Comparison of ENCODE assay signal across 12 cellular contexts in the genomic region with DNA sequence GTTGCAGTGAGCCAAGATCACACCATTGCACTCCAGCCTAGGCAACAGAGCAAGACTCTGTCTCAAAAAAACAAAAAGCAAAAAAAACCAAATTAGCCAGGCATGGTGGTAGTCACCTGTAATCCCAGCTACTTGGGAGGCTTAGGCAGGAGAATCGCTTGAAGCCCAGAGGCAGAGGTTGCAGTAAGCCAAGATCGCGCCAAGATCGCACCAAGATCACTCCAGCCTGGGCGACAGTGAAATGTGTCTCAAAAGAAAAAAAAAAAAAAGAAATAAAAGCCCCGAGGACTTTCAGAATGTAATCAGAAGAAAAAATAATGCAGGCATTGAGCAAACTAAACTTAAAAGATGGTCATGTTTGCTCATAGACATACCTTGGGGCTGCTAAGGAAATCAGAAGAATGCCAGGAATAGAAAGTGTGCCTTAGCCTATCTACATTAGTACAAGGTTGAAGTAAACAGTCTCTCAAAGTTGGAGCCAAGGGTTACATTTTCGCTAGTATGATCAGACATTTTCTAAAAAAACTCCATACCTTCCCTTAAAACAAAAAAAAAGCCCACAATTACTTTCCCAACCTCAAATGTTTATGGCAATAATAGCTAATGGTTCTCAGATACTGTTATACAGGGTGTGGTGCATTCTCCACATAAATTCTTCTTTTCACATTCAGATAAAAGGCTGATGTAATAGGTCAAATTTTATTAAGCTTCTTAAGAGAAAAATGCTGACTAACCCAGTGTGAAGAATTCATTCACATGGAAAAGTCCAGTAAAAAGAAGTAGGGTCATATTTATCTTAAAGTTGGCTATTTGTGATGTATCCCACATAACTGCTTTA. TPM values are rescaled to one million over a fixed set of nuclear protein-coding genes. Genes with fewer than 3 reads are reported as not detected.
DNase-seq lines count a peak whose midpoint lies in the region; ATAC-seq and TF ChIP-seq lines count a peak whose summit lies in the region.
"Had no signal": no experiment of that assay in that cellular context is flagged by ENCODE, and none has a peak within 500 bp of the region (broad histone marks: within the 10 kb centered on the region; RNA-seq: fewer than 3 reads in every experiment).

No MANE protein-coding gene starts in this region.

- no peaks in the 10 kb centered on the region for H4K20me1 ChIP-seq in smooth muscle cell (ENCODE audit: low read depth)

- H3K27me3 ChIP-seq in adrenal gland = no peaks in the 10 kb centered on the region
- no peaks in the 10 kb centered on the region for H3K27me3 ChIP-seq in smooth muscle cell (ENCODE audit: low read depth)

- peak in 1 of 2 donors; percentile 31 for TF ChIP-seq POLR2A in adrenal gland (IDR thresholded peaks at IDR 0.05)

- DNase-seq in GM03348 (ENCODE audit: low spot score) (peak; percentile 64), adrenal gland (no peak), glomerular visceral epithelial cell (ENCODE audit: extremely low spot score) (peak; percentile 7), smooth muscle cell (lab: John Stamatoyannopoulos, UW; ENCODE audit: unreplicated experiment) (no peak), natural killer cell (no peak), left colon (no peak)
- DNase-seq in activated CD4-positive, alpha-beta memory T cell treated with anti-CD3 and anti-CD28 coated beads, Interleukin-2, amount 10 ng/mL, durations not matched to agents 7 days and 5 days = no peak
- DNase-seq: effector memory CD8-positive, alpha-beta T cell; immature natural killer cell; NCI-H345; posterior cingulate gyrus had no signal

- no peaks in the 10 kb centered on the region for H3K4me1 Mint-ChIP-seq in natural killer cell
- no peaks in the 10 kb centered on the region for H3K4me1 Mint-ChIP-seq in activated CD4-positive, alpha-beta memory T cell treated with anti-CD3 and anti-CD28 coated beads, Interleukin-2, amount 10 ng/mL, durations not matched to agents 7 days and 5 days
- H3K4me1 Mint-ChIP-seq: immature natural killer cell had no signal

- POLR2A ChIA-PET in activated CD4-positive, alpha-beta memory T cell treated with anti-CD3 and anti-CD28 coated beads, Interleukin-2, amount 10 ng/mL, durations not matched to agents 7 days and 5 days (lab: Charles Lee) = no interaction called here

- no peaks in the 10 kb centered on the region for H3F3A ChIP-seq in smooth muscle cell (ENCODE audit: low read depth)

- intact Hi-C loops in adrenal gland (cut with DNase I) = no loop called here
- intact Hi-C loops in natural killer cell (cut with micrococcal nuclease) = no loop called here
- intact Hi-C loops in left colon (cut with DNase I, micrococcal nuclease) = no loop called here

- H3K4me3 ChIP-seq in adrenal gland (no peak overlapping the region), smooth muscle cell (no peak overlapping the region)

- H3K9ac ChIP-seq in smooth muscle cell (ENCODE audit: low read depth) = no peak overlapping the region

- H3K36me3 ChIP-seq in adrenal gland (replicated peaks in 1 of 2) (no peaks in the 10 kb centered on the region), smooth muscle cell (ENCODE audit: low read depth) (peaks cover 9% of the 10 kb centered on the region)

- no peak for TF ChIP-seq CTCF in adrenal gland (IDR thresholded peaks at IDR 0.05)
- TF ChIP-seq CTCF in smooth muscle cell (IDR thresholded peaks at IDR 0.05; ENCODE audit: borderline replicate concordance, insufficient read depth, poor library complexity, severe bottlenecking) = no peak
- TF ChIP-seq CTCF in natural killer cell (IDR thresholded peaks at IDR 0.05) = no peak

- H2AFZ ChIP-seq in smooth muscle cell (ENCODE audit: low read depth) = no peak overlapping the region

- peak overlapping the region; percentile 22 to 77 (median 66) for H3K27ac ChIP-seq in adrenal gland
- peak overlapping the region; percentile 71 for H3K27ac ChIP-seq in smooth muscle cell (ENCODE audit: low read depth)

- H3K4me1 ChIP-seq in adrenal gland (replicated peaks in 1 of 2) = peaks cover 14% of the 10 kb centered on the region in 2 donors
- H3K4me1 ChIP-seq in smooth muscle cell (ENCODE audit: low read depth) = no peaks in the 10 kb centered on the region

- H3K9me3 ChIP-seq in adrenal gland (replicated peaks in 1 of 3) (no peaks in the 10 kb centered on the region), smooth muscle cell (replicated peaks; ENCODE audit: low read depth) (no peaks in the 10 kb centered on the region)

- ATAC-seq in natural killer cell = no peak
- no peak for ATAC-seq in left colon
- ATAC-seq in HG02973 (IDR thresholded peaks at IDR 0.05; ENCODE audit: unreplicated experiment) = no peak
- ATAC-seq: effector memory CD8-positive, alpha-beta T cell had no signal

- 67 to 82% (median 76%) methylated on average over 7 of the region's 7 CpGs for WGBS in adrenal gland, 4 donors
- 86% methylated on average over 7 of the region's 7 CpGs for WGBS in smooth muscle cell (ENCODE audit: low lambda C conversion rate)

- no peak overlapping the region for H3K27ac Mint-ChIP-seq in natural killer cell
- no peak overlapping the region for H3K27ac Mint-ChIP-seq in activated CD4-positive, alpha-beta memory T cell treated with anti-CD3 and anti-CD28 coated beads, Interleukin-2, amount 10 ng/mL, durations not matched to agents 7 days and 5 days
- H3K27ac Mint-ChIP-seq: effector memory CD8-positive, alpha-beta T cell; immature natural killer cell had no signal

- no peaks in the 10 kb centered on the region for H3K9me3 Mint-ChIP-seq in natural killer cell
- H3K9me3 Mint-ChIP-seq in activated CD4-positive, alpha-beta memory T cell treated with anti-CD3 and anti-CD28 coated beads, Interleukin-2, amount 10 ng/mL, durations not matched to agents 7 days and 5 days = no peaks in the 10 kb centered on the region
- H3K9me3 Mint-ChIP-seq: effector memory CD8-positive, alpha-beta T cell; immature natural killer cell had no signal

- no peaks in the 10 kb centered on the region for H3K79me2 ChIP-seq in smooth muscle cell (ENCODE audit: low read depth)

- CTCF ChIA-PET in activated CD4-positive, alpha-beta memory T cell treated with anti-CD3 and anti-CD28 coated beads, Interleukin-2, amount 10 ng/mL, durations not matched to agents 7 days and 5 days (lab: Charles Lee) = no interaction called here

- no peaks in the 10 kb centered on the region for H3K36me3 Mint-ChIP-seq in natural killer cell
- H3K36me3 Mint-ChIP-seq in activated CD4-positive, alpha-beta memory T cell treated with anti-CD3 and anti-CD28 coated beads, Interleukin-2, amount 10 ng/mL, durations not matched to agents 7 days and 5 days (ENCODE audit: low read depth) = peaks cover 7% of the 10 kb centered on the region

- H3K4me2 ChIP-seq in smooth muscle cell = peak overlapping the region; percentile 62

- H3K27me3 Mint-ChIP-seq in natural killer cell (ENCODE audit: low read depth in 2 of 2) = no peaks in the 10 kb centered on the region
- H3K27me3 Mint-ChIP-seq in activated CD4-positive, alpha-beta memory T cell treated with anti-CD3 and anti-CD28 coated beads, Interleukin-2, amount 10 ng/mL, durations not matched to agents 7 days and 5 days = no peaks in the 10 kb centered on the region
- H3K27me3 Mint-ChIP-seq: effector memory CD8-positive, alpha-beta T cell had no signal

- H3K4me3 Mint-ChIP-seq in natural killer cell = no peak overlapping the region
- no peak overlapping the region for H3K4me3 Mint-ChIP-seq in activated CD4-positive, alpha-beta memory T cell treated with anti-CD3 and anti-CD28 coated beads, Interleukin-2, amount 10 ng/mL, durations not matched to agents 7 days and 5 days
- H3K4me3 Mint-ChIP-seq: effector memory CD8-positive, alpha-beta T cell; immature natural killer cell had no signal

RNA-seq across cellular contexts. Expression of gene DTD2, which starts 15.8 kb away (rescaled TPM):
- 10 to 100 TPM; 20.7 to 50.1 (median 28.8) TPM for total RNA-seq in adrenal gland
- 10 to 100 TPM in 1 of 3 donors, 1 to 10 TPM in 2; 6.0 to 22.2 (median 8.0) TPM for polyA plus RNA-seq in adrenal gland
- total RNA-seq in smooth muscle cell = 30.0 and 30.4 TPM in 2 replicates
- polyA plus RNA-seq in smooth muscle cell = 8.1 and 8.6 TPM in 2 replicates
- 10 to 100 TPM in 1 of 3 donors, 1 to 10 TPM in 2; 6.6 to 11.9 (median 7.4) TPM for total RNA-seq in natural killer cell
- 10 to 100 TPM; 12.8 to 13.0 TPM for total RNA-seq in activated CD4-positive, alpha-beta memory T cell treated with anti-CD3 and anti-CD28 coated beads, Interleukin-2, amount 10 ng/mL, durations not matched to agents 7 days and 5 days
- total RNA-seq in left colon = 10 to 100 TPM; 11.8 to 14.6 TPM

RNA-seq across cellular contexts. Expression of gene HEATR5A, which starts 21.1 kb away (rescaled TPM):
- 10 to 100 TPM; 20.8 to 49.4 (median 41.4) TPM for total RNA-seq in adrenal gland
- 10 to 100 TPM; 27.2 to 39.4 (median 35.7) TPM for polyA plus RNA-seq in adrenal gland
- 49.8 and 72.2 TPM in 2 replicates for total RNA-seq in smooth muscle cell
- polyA plus RNA-seq in smooth muscle cell = 25.4 and 28.5 TPM in 2 replicates
- total RNA-seq in natural killer cell = 10 to 100 TPM; 12.1 to 23.9 (median 15.1) TPM
- 10 to 100 TPM in 1 of 2 experiments, 1 to 10 TPM in 1; 9.4 to 12.5 TPM for total RNA-seq in activated CD4-positive, alpha-beta memory T cell treated with anti-CD3 and anti-CD28 coated beads, Interleukin-2, amount 10 ng/mL, durations not matched to agents 7 days and 5 days
- total RNA-seq in left colon = 10 to 100 TPM; 60.4 to 69.6 TPM

RNA-seq across cellular contexts. Expression of gene GPR33, which starts 46.3 kb away (rescaled TPM):
- total RNA-seq in adrenal gland = not detected
- polyA plus RNA-seq in adrenal gland = not detected
- total RNA-seq in smooth muscle cell = not detected in 2 replicates
- not detected in 2 replicates for polyA plus RNA-seq in smooth muscle cell
- not detected for total RNA-seq in natural killer cell
- not detected for total RNA-seq in activated CD4-positive, alpha-beta memory T cell treated with anti-CD3 and anti-CD28 coated beads, Interleukin-2, amount 10 ng/mL, durations not matched to agents 7 days and 5 days
- not detected for total RNA-seq in left colon
- polyA plus RNA-seq: immature natural killer cell had no signal

Comparison
In these comparisons a context has a peak if more than half of its experiments do, and no peak if none do; other contexts are left out.
1. DNase-seq: peak in GM03348 (single experiment) and glomerular visceral epithelial cell (single experiment); none in adrenal gland (0 of 7), smooth muscle cell (single experiment), natural killer cell (single experiment), activated CD4-positive, alpha-beta memory T cell treated with anti-CD3 and anti-CD28 coated beads, Interleukin-2, amount 10 ng/mL, durations not matched to agents 7 days and 5 days (single experiment) and left colon (0 of 2).